Comparison of ENCODE assay signal across 2 cellular contexts in the genomic region with DNA sequence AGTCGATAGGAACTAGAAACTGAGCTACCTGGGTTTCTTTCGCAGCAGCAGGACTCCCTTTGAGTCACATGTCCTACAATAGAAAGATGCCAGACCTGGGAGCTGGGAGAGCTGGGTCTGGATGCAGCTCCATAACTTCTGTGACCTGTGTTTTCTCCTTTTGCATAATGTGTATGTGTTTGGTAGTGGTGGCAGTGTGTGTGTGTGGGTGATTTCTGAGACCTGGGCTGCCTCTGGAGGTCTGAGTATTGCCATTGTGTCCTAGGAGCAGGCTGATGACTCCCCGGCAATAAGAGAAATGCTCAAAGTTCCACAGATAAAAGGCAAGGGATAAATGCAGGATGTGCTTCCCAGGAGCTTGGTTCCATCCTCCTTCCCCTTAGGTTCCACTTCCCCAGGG.
TF ChIP-seq lines count a peak whose summit lies in the region.

No MANE protein-coding gene starts in this region.

TF ChIP-seq in SK-N-SH, 30 proteins besides CTCF, POLR2A, EP300 and RAD21 (continued from another document):
- TF ChIP-seq, protein P1, sequence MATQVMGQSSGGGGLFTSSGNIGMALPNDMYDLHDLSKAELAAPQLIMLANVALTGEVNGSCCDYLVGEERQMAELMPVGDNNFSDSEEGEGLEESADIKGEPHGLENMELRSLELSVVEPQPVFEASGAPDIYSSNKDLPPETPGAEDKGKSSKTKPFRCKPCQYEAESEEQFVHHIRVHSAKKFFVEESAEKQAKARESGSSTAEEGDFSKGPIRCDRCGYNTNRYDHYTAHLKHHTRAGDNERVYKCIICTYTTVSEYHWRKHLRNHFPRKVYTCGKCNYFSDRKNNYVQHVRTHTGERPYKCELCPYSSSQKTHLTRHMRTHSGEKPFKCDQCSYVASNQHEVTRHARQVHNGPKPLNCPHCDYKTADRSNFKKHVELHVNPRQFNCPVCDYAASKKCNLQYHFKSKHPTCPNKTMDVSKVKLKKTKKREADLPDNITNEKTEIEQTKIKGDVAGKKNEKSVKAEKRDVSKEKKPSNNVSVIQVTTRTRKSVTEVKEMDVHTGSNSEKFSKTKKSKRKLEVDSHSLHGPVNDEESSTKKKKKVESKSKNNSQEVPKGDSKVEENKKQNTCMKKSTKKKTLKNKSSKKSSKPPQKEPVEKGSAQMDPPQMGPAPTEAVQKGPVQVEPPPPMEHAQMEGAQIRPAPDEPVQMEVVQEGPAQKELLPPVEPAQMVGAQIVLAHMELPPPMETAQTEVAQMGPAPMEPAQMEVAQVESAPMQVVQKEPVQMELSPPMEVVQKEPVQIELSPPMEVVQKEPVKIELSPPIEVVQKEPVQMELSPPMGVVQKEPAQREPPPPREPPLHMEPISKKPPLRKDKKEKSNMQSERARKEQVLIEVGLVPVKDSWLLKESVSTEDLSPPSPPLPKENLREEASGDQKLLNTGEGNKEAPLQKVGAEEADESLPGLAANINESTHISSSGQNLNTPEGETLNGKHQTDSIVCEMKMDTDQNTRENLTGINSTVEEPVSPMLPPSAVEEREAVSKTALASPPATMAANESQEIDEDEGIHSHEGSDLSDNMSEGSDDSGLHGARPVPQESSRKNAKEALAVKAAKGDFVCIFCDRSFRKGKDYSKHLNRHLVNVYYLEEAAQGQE (IDR thresholded peaks at IDR 0.05; ENCODE audit: low read depth, low read length) = no peak
- TF ChIP-seq MXI1 (IDR thresholded peaks at IDR 0.05; ENCODE audit: low read depth, low read length) = no peak
- TF ChIP-seq MEF2A (IDR thresholded peaks at IDR 0.05; ENCODE audit: borderline replicate concordance, low read depth) = no peak
- TF ChIP-seq TAF1 (IDR thresholded peaks at IDR 0.05; ENCODE audit: borderline replicate concordance, low read depth, low read length) = no peak
- no peak for TF ChIP-seq POLR2AphosphoS5 (IDR thresholded peaks at IDR 0.05; ENCODE audit: low read depth, low read length)
- TF ChIP-seq JUND (IDR thresholded peaks at IDR 0.05) = no peak
- no peak for TF ChIP-seq FOXM1 (IDR thresholded peaks at IDR 0.05; ENCODE audit: low read depth)
- no peak for TF ChIP-seq NFIC (IDR thresholded peaks at IDR 0.05; ENCODE audit: borderline replicate concordance)
- TF ChIP-seq NRF1 (IDR thresholded peaks at IDR 0.05; ENCODE audit: low read depth, low read length) = no peak
- TF ChIP-seq, protein P2, sequence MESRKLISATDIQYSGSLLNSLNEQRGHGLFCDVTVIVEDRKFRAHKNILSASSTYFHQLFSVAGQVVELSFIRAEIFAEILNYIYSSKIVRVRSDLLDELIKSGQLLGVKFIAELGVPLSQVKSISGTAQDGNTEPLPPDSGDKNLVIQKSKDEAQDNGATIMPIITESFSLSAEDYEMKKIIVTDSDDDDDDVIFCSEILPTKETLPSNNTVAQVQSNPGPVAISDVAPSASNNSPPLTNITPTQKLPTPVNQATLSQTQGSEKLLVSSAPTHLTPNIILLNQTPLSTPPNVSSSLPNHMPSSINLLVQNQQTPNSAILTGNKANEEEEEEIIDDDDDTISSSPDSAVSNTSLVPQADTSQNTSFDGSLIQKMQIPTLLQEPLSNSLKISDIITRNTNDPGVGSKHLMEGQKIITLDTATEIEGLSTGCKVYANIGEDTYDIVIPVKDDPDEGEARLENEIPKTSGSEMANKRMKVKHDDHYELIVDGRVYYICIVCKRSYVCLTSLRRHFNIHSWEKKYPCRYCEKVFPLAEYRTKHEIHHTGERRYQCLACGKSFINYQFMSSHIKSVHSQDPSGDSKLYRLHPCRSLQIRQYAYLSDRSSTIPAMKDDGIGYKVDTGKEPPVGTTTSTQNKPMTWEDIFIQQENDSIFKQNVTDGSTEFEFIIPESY (IDR thresholded peaks at IDR 0.05; ENCODE audit: borderline replicate concordance, low read depth) = no peak
- no peak for TF ChIP-seq FOXJ3 (CRISPR knock-in tag; IDR thresholded peaks at IDR 0.05)
- TF ChIP-seq, protein P3, sequence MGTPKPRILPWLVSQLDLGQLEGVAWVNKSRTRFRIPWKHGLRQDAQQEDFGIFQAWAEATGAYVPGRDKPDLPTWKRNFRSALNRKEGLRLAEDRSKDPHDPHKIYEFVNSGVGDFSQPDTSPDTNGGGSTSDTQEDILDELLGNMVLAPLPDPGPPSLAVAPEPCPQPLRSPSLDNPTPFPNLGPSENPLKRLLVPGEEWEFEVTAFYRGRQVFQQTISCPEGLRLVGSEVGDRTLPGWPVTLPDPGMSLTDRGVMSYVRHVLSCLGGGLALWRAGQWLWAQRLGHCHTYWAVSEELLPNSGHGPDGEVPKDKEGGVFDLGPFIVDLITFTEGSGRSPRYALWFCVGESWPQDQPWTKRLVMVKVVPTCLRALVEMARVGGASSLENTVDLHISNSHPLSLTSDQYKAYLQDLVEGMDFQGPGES (IDR thresholded peaks at IDR 0.05; ENCODE audit: low read depth, low read length) = no peak
- TF ChIP-seq, protein P4, sequence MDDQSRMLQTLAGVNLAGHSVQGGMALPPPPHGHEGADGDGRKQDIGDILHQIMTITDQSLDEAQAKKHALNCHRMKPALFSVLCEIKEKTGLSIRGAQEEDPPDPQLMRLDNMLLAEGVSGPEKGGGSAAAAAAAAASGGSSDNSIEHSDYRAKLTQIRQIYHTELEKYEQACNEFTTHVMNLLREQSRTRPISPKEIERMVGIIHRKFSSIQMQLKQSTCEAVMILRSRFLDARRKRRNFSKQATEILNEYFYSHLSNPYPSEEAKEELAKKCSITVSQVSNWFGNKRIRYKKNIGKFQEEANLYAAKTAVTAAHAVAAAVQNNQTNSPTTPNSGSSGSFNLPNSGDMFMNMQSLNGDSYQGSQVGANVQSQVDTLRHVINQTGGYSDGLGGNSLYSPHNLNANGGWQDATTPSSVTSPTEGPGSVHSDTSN (IDR thresholded peaks at IDR 0.05) = no peak
- no peak for TF ChIP-seq RFX5 (IDR thresholded peaks at IDR 0.05; ENCODE audit: low read length)
- TF ChIP-seq SIN3A (IDR thresholded peaks at IDR 0.05; ENCODE audit: borderline replicate concordance, low read depth, low read length) = no peak

TF ChIP-seq in SK-N-SH treated with all-trans-retinoic acid at 6 μM for 48 hours, 23 proteins besides CTCF, POLR2A, EP300 and RAD21:
- TF ChIP-seq, protein P5, sequence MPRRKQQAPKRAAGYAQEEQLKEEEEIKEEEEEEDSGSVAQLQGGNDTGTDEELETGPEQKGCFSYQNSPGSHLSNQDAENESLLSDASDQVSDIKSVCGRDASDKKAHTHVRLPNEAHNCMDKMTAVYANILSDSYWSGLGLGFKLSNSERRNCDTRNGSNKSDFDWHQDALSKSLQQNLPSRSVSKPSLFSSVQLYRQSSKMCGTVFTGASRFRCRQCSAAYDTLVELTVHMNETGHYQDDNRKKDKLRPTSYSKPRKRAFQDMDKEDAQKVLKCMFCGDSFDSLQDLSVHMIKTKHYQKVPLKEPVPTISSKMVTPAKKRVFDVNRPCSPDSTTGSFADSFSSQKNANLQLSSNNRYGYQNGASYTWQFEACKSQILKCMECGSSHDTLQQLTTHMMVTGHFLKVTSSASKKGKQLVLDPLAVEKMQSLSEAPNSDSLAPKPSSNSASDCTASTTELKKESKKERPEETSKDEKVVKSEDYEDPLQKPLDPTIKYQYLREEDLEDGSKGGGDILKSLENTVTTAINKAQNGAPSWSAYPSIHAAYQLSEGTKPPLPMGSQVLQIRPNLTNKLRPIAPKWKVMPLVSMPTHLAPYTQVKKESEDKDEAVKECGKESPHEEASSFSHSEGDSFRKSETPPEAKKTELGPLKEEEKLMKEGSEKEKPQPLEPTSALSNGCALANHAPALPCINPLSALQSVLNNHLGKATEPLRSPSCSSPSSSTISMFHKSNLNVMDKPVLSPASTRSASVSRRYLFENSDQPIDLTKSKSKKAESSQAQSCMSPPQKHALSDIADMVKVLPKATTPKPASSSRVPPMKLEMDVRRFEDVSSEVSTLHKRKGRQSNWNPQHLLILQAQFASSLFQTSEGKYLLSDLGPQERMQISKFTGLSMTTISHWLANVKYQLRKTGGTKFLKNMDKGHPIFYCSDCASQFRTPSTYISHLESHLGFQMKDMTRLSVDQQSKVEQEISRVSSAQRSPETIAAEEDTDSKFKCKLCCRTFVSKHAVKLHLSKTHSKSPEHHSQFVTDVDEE (CRISPR knock-in tag; IDR thresholded peaks at IDR 0.05) = no peak
- TF ChIP-seq ARNTL (CRISPR knock-in tag; IDR thresholded peaks at IDR 0.05; ENCODE audit: borderline replicate concordance, low read depth) (no peak), ZNF565 (CRISPR knock-in tag; conservative IDR thresholded peaks at IDR 0.05; ENCODE audit: low read depth) (no peak), GLIS3 (CRISPR knock-in tag; IDR thresholded peaks at IDR 0.05) (no peak), RARB (CRISPR knock-in tag; IDR thresholded peaks at IDR 0.05) (no peak), ZNF70 (CRISPR knock-in tag; IDR thresholded peaks at IDR 0.05) (no peak), ESRRG (CRISPR knock-in tag; IDR thresholded peaks at IDR 0.05) (no peak), CSDC2 (CRISPR knock-in tag; IDR thresholded peaks at IDR 0.05) (no peak), ZFP30 (CRISPR knock-in tag; IDR thresholded peaks at IDR 0.05) (no peak), ZNF8 (CRISPR knock-in tag; IDR thresholded peaks at IDR 0.05) (no peak), ZFP3 (CRISPR knock-in tag; IDR thresholded peaks at IDR 0.05) (no peak), BACH2 (CRISPR knock-in tag; IDR thresholded peaks at IDR 0.05; ENCODE audit: borderline replicate concordance) (no peak), TCF4 (CRISPR knock-in tag; IDR thresholded peaks at IDR 0.05; ENCODE audit: borderline replicate concordance) (no peak), PPARA (CRISPR knock-in tag; IDR thresholded peaks at IDR 0.05; ENCODE audit: borderline replicate concordance) (no peak), TOX (CRISPR knock-in tag; IDR thresholded peaks at IDR 0.05; ENCODE audit: borderline replicate concordance) (no peak)
- TF ChIP-seq, protein P6, sequence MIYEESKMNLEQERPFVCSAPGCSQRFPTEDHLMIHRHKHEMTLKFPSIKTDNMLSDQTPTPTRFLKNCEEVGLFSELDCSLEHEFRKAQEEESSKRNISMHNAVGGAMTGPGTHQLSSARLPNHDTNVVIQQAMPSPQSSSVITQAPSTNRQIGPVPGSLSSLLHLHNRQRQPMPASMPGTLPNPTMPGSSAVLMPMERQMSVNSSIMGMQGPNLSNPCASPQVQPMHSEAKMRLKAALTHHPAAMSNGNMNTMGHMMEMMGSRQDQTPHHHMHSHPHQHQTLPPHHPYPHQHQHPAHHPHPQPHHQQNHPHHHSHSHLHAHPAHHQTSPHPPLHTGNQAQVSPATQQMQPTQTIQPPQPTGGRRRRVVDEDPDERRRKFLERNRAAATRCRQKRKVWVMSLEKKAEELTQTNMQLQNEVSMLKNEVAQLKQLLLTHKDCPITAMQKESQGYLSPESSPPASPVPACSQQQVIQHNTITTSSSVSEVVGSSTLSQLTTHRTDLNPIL (CRISPR knock-in tag; IDR thresholded peaks at IDR 0.05; ENCODE audit: low read depth) = no peak
- TF ChIP-seq, protein P7, sequence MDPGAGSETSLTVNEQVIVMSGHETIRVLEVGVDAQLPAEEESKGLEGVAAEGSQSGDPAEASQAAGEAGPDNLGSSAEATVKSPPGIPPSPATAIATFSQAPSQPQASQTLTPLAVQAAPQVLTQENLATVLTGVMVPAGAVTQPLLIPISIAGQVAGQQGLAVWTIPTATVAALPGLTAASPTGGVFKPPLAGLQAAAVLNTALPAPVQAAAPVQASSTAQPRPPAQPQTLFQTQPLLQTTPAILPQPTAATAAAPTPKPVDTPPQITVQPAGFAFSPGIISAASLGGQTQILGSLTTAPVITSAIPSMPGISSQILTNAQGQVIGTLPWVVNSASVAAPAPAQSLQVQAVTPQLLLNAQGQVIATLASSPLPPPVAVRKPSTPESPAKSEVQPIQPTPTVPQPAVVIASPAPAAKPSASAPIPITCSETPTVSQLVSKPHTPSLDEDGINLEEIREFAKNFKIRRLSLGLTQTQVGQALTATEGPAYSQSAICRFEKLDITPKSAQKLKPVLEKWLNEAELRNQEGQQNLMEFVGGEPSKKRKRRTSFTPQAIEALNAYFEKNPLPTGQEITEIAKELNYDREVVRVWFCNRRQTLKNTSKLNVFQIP (CRISPR knock-in tag; IDR thresholded peaks at IDR 0.05; ENCODE audit: borderline replicate concordance, low read depth) = no peak
- TF ChIP-seq, protein P8, sequence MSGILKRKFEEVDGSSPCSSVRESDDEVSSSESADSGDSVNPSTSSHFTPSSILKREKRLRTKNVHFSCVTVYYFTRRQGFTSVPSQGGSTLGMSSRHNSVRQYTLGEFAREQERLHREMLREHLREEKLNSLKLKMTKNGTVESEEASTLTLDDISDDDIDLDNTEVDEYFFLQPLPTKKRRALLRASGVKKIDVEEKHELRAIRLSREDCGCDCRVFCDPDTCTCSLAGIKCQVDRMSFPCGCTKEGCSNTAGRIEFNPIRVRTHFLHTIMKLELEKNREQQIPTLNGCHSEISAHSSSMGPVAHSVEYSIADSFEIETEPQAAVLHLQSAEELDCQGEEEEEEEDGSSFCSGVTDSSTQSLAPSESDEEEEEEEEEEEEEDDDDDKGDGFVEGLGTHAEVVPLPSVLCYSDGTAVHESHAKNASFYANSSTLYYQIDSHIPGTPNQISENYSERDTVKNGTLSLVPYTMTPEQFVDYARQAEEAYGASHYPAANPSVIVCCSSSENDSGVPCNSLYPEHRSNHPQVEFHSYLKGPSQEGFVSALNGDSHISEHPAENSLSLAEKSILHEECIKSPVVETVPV (CRISPR knock-in tag; IDR thresholded peaks at IDR 0.05) = no peak
